ENCODE assay signal across 8 cellular contexts in genomic region chr9:89497181-89497963, GRCh38. TPM values are rescaled to one million over a fixed set of nuclear protein-coding genes. Genes with fewer than 3 reads are reported as not detected.
A peak's percentile ranks its signal among the peaks of the same experiment; 100 is the strongest.
DNase-seq lines count a peak whose midpoint lies in the region; ATAC-seq and TF ChIP-seq lines count a peak whose summit lies in the region.

No MANE protein-coding gene starts in this region.

- TF ChIP-seq CTCF in GM13976 (IDR thresholded peaks at IDR 0.05; ENCODE audit: borderline replicate concordance, control extremely low read depth, extremely low read depth, insufficient read depth, missing control alignments), result no peak
- no peak for TF ChIP-seq CTCF in WERI-Rb-1 (IDR thresholded peaks at IDR 0.05; ENCODE audit: low read depth, low read length)
- TF ChIP-seq CTCF in fibroblast of mammary gland (conservative IDR thresholded peaks at IDR 0.05; ENCODE audit: control insufficient read depth, insufficient read depth, low read depth, low read length), result no peak
- TF ChIP-seq CTCF in neutrophil (IDR thresholded peaks at IDR 0.05), result no peak

- in situ Hi-C loops in GM13976 (cut with MboI; ENCODE audit: low sequenced_read_pairs, unreplicated experiment), result no loop called here

- peaks cover 62 to 65% of the 10 kb centered on the region in 2 experiments for H3K4me1 ChIP-seq in neutrophil (ENCODE audit: control insufficient read depth in 1 of 2, insufficient read depth in 1 of 2, low read depth in 1 of 2, low read length in 1 of 2)

- H3K27ac ChIP-seq in WERI-Rb-1 (peak overlapping the region; percentile 63), neutrophil (peak overlapping the region; percentile 92)

- no peaks in the 10 kb centered on the region for H3K36me3 ChIP-seq in WERI-Rb-1
- peaks cover 13% of the 10 kb centered on the region for H3K36me3 ChIP-seq in neutrophil

- peak; percentile 30 for ATAC-seq in HG02610 (IDR thresholded peaks at IDR 0.05; ENCODE audit: unreplicated experiment)

- DNase-seq in GM13976 (ENCODE audit: low spot score) (peak; percentile 61), WERI-Rb-1 (no peak), fibroblast of mammary gland (ENCODE audit: low read depth) (no peak), NCI-H524 treated with DMSO at 0.1 percent for 48 hours (lab: John Stamatoyannopoulos, UW) (no peak), ureter (ENCODE audit: low spot score) (no peak)
- no peak for DNase-seq in stimulated activated CD4-positive, alpha-beta T cell treated with anti-CD3 and anti-CD28 coated beads, Interleukin-4, amount 100 ng/mL, for 1 hour

- no peaks in the 10 kb centered on the region for H3K9me3 ChIP-seq in WERI-Rb-1 (ENCODE audit: severe bottlenecking)
- H3K9me3 ChIP-seq in neutrophil, result no peaks in the 10 kb centered on the region

- H3K4me3 ChIP-seq in WERI-Rb-1 (ENCODE audit: low read depth, low read length), result peak overlapping the region; percentile 84
- H3K4me3 ChIP-seq in fibroblast of mammary gland (ENCODE audit: control insufficient read depth, low read depth, low read length), result peak overlapping the region; percentile 27
- H3K4me3 ChIP-seq in neutrophil (ENCODE audit: low read depth in 1 of 2, low read length in 1 of 2), result peak overlapping the region; percentile 91 to 94

- H3K27me3 ChIP-seq in WERI-Rb-1 (ENCODE audit: insufficient read depth, low read depth, severe bottlenecking) (no peaks in the 10 kb centered on the region), neutrophil (no peaks in the 10 kb centered on the region)

RNA-seq across cellular contexts. Expression of gene SEMA4D, which starts 0.5 kb away (rescaled TPM):
- total RNA-seq in ureter, result 54.3 TPM

Comparison
In these comparisons a context has a peak if more than half of its experiments do, and no peak if none do; other contexts are left out.
1. H3K4me3 ChIP-seq: peak in every context shown above with its lines; median percentile 92 in neutrophil; 84 in WERI-Rb-1; 27 in fibroblast of mammary gland.